ENCODE assay signal across 8 cellular contexts in genomic region chr1:121205786-121206711, GRCh38. TPM values are rescaled to one million over a fixed set of nuclear protein-coding genes. Genes with fewer than 3 reads are reported as not detected.
DNase-seq lines count a peak whose midpoint lies in the region; ATAC-seq and TF ChIP-seq lines count a peak whose summit lies in the region.
"Not testable (repeated sequence)": the region's sequence is repeated elsewhere in the genome, so short reads cannot be mapped to it uniquely, and the experiment has no call there.

No MANE protein-coding gene starts in this region.

- H3K4me1 ChIP-seq in GM23248 (ENCODE audit: insufficient read depth) = not testable (repeated sequence)

- not testable (repeated sequence) for H3K4me1 Mint-ChIP-seq in activated T-cell treated with anti-CD3 and anti-CD28 coated beads, Interleukin-2, amount 50 U/mL, for 4 hours (ENCODE audit: low read depth); stimulated activated naive CD8-positive, alpha-beta T cell treated with anti-CD3 and anti-CD28 coated beads, Interleukin-15, amount 100 ng/mL, for 72 hours

- 91 to 94% methylated on average over 1 of the region's 8 CpGs for WGBS in GM23248 (ENCODE audit: low coverage in 1 of 2, low lambda C conversion rate in 2 of 2, missing lambda C conversion rate in 2 of 2), 2 experiments

- H3K9me3 ChIP-seq in GM23248 (ENCODE audit: low read depth) = not testable (repeated sequence)

- not testable (repeated sequence) for H3F3A ChIP-seq in GM23248 (ENCODE audit: insufficient read depth)

- H3K9me3 Mint-ChIP-seq in activated T-cell treated with anti-CD3 and anti-CD28 coated beads, Interleukin-2, amount 50 U/mL, for 4 hours; stimulated activated naive CD8-positive, alpha-beta T cell treated with anti-CD3 and anti-CD28 coated beads, Interleukin-15, amount 100 ng/mL, for 72 hours: not testable (repeated sequence)

- in situ Hi-C loops in GM23248 (cut with MboI) = not testable (repeated sequence)

- H3K27ac ChIP-seq in GM23248 = not testable (repeated sequence)

- not testable (repeated sequence) for H3K4me3 Mint-ChIP-seq in activated T-cell treated with anti-CD3 and anti-CD28 coated beads, Interleukin-2, amount 50 U/mL, for 4 hours; stimulated activated naive CD8-positive, alpha-beta T cell treated with anti-CD3 and anti-CD28 coated beads, Interleukin-15, amount 100 ng/mL, for 72 hours

- not testable (repeated sequence) for H3K27me3 Mint-ChIP-seq in activated T-cell treated with anti-CD3 and anti-CD28 coated beads, Interleukin-2, amount 50 U/mL, for 4 hours (ENCODE audit: low read depth); stimulated activated naive CD8-positive, alpha-beta T cell treated with anti-CD3 and anti-CD28 coated beads, Interleukin-15, amount 100 ng/mL, for 72 hours

- H3K4me2 ChIP-seq in GM23248 (ENCODE audit: unreplicated experiment) = not testable (repeated sequence)

- not testable (repeated sequence) for H3K79me2 ChIP-seq in GM23248 (ENCODE audit: insufficient read depth)

- H2AFZ ChIP-seq in GM23248 = not testable (repeated sequence)

- not testable (repeated sequence) for H3K36me3 ChIP-seq in GM23248 (ENCODE audit: low read depth)

- H3K27ac Mint-ChIP-seq in stimulated activated naive CD8-positive, alpha-beta T cell treated with anti-CD3 and anti-CD28 coated beads, Interleukin-15, amount 100 ng/mL, for 72 hours = peak overlapping the region in 1 of 2 donors; percentile 42

- TF ChIP-seq CTCF in fibroblast of villous mesenchyme (IDR thresholded peaks at IDR 0.05; ENCODE audit: insufficient read depth, low read depth, low read length) = not testable (repeated sequence)

- H4K20me1 ChIP-seq in GM23248 (ENCODE audit: insufficient read depth) = not testable (repeated sequence)

- not testable (repeated sequence) for H3K9ac ChIP-seq in GM23248

- DNase-seq in GM23248 (peak; percentile 0), NCI-H226 (peak; percentile 64), amniotic epithelial cell (ENCODE audit: low read depth) (peak; percentile 66), fibroblast of villous mesenchyme (ENCODE audit: low read depth) (peak; percentile 19), left kidney (ENCODE audit: low read depth, low spot score) (peak; percentile 0), putamen (ENCODE audit: low spot score) (peak; percentile 0)
- not testable (repeated sequence) for DNase-seq in activated T-cell treated with anti-CD3 and anti-CD28 coated beads, Interleukin-2, amount 50 U/mL, for 4 hours; stimulated activated naive CD8-positive, alpha-beta T cell treated with anti-CD3 and anti-CD28 coated beads, Interleukin-15, amount 100 ng/mL, for 72 hours

- not testable (repeated sequence) for H3K4me3 ChIP-seq in GM23248; fibroblast of villous mesenchyme (ENCODE audit: low read depth, low read length)

- H3K9me2 ChIP-seq in GM23248 (ENCODE audit: insufficient read depth) = not testable (repeated sequence)

- not testable (repeated sequence) for H3K36me3 Mint-ChIP-seq in activated T-cell treated with anti-CD3 and anti-CD28 coated beads, Interleukin-2, amount 50 U/mL, for 4 hours (ENCODE audit: insufficient read depth)

- not testable (repeated sequence) for H3K27me3 ChIP-seq in GM23248 (replicated peaks; ENCODE audit: insufficient read depth)

- peak; percentile 28 to 40 for ATAC-seq in activated T-cell treated with anti-CD3 and anti-CD28 coated beads, Interleukin-2, amount 50 U/mL, for 4 hours
- peak; percentile 26 for ATAC-seq in stimulated activated naive CD8-positive, alpha-beta T cell treated with anti-CD3 and anti-CD28 coated beads, Interleukin-15, amount 100 ng/mL, for 72 hours

RNA-seq across cellular contexts. Expression of gene SRGAP2C, which starts 21.3 kb away (rescaled TPM):
- 11.5 and 21.5 TPM in 2 replicates for total RNA-seq in GM23248 (2014; rRNA removed; shearing (Covaris generic))
- 13.9 and 15.6 TPM in 2 replicates for polyA plus RNA-seq in GM23248 (2016; fragmentation: Nextera tagmentation; extraction: Ambion mirVana)
- total RNA-seq in activated T-cell treated with anti-CD3 and anti-CD28 coated beads, Interleukin-2, amount 50 U/mL, for 4 hours = 10 to 100 TPM in 2 of 3 donors, 1 to 10 TPM in 1; 9.8 to 10.4 (median 10.3) TPM
- total RNA-seq in fibroblast of villous mesenchyme = 15.1 and 22.2 TPM in 2 replicates

RNA-seq across cellular contexts. Expression of gene FAM72B, which starts 21.9 kb away (rescaled TPM):
- total RNA-seq in GM23248 (2014; rRNA removed; shearing (Covaris generic)) = 0.51 and 1.9 TPM in 2 replicates
- 2.2 and 3.1 TPM in 2 replicates for polyA plus RNA-seq in GM23248 (2016; fragmentation: Nextera tagmentation; extraction: Ambion mirVana)
- 1 to 10 TPM; 2.5 to 6.9 (median 3.4) TPM for total RNA-seq in activated T-cell treated with anti-CD3 and anti-CD28 coated beads, Interleukin-2, amount 50 U/mL, for 4 hours
- total RNA-seq in fibroblast of villous mesenchyme = 0.97 and 5.2 TPM in 2 replicates
